ENCODE assay signal across 18 cellular contexts in the genomic region with DNA sequence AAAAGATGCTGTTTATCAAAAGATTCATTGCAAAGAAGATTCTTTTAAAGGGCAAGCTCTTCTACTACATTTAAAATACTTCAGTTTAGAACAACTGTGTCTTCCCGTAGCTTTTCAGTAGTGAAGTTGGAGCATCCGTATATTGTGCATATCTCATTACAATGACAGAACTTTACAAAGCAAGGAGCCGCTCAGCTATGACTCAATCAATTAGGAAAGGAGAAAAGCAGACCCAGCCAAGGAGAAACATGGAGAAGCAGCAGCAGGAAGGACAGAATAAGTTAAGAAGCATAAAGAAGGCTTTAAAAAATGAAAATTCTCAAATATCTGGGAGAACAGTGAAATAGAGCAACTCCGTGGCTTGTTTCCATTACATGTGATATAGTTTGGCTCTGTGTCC.
DNase-seq lines count a peak whose midpoint lies in the region; ATAC-seq and TF ChIP-seq lines count a peak whose summit lies in the region.
"Had no signal": no experiment of that assay in that cellular context is flagged by ENCODE, and none has a peak within 500 bp of the region (broad histone marks: within the 10 kb centered on the region; RNA-seq: fewer than 3 reads in every experiment).

No MANE protein-coding gene starts in this region.

- no peaks in the 10 kb centered on the region for H3K27me3 ChIP-seq in smooth muscle cell (ENCODE audit: low read depth)

- H3K27ac Mint-ChIP-seq in natural killer cell = no peak overlapping the region

- no peak overlapping the region for H3K9ac ChIP-seq in smooth muscle cell (ENCODE audit: low read depth)

- TF ChIP-seq CTCF in smooth muscle cell (IDR thresholded peaks at IDR 0.05; ENCODE audit: borderline replicate concordance, insufficient read depth, poor library complexity, severe bottlenecking) (no peak), natural killer cell (IDR thresholded peaks at IDR 0.05) (no peak)

- H3K27ac ChIP-seq in smooth muscle cell (ENCODE audit: low read depth) = no peak overlapping the region
- H3K27ac ChIP-seq: C4-2B, RWPE1 had no signal

- no peaks in the 10 kb centered on the region for H4K20me1 ChIP-seq in smooth muscle cell (ENCODE audit: low read depth)

- peak overlapping the region; percentile 25 for H2AFZ ChIP-seq in smooth muscle cell (ENCODE audit: low read depth)

- H3K36me3 Mint-ChIP-seq in natural killer cell = no peaks in the 10 kb centered on the region

- ATAC-seq in SK-N-SH treated with all-trans-retinoic acid at 6 μM for 48 hours = peak; percentile 85
- ATAC-seq in GM19397 (IDR thresholded peaks at IDR 0.05; ENCODE audit: unreplicated experiment) = no peak
- ATAC-seq in GM21717 (IDR thresholded peaks at IDR 0.05; ENCODE audit: unreplicated experiment) = no peak
- ATAC-seq in natural killer cell = no peak
- ATAC-seq: K562, PC-3 had no signal

- no peaks in the 10 kb centered on the region for H3K4me1 Mint-ChIP-seq in natural killer cell

- 83% methylated on average over 4 of the region's 4 CpGs for WGBS in smooth muscle cell (ENCODE audit: low lambda C conversion rate)

- DNase-seq in GM03348 (ENCODE audit: low spot score) (peak; percentile 6), fibroblast of peridontal ligament (ENCODE audit: extremely low read depth) (peak; percentile 65), smooth muscle cell (lab: John Stamatoyannopoulos, UW; ENCODE audit: unreplicated experiment) (no peak), natural killer cell (no peak)
- DNase-seq: ACHN, AML-193, NCI-H187, NCI-H2107, NCI-H226, NCI-H524 treated with DMSO at 0.1 percent for 48 hours, PC-3, SIG-M5 had no signal

- intact Hi-C loops in natural killer cell (cut with micrococcal nuclease) = no loop called here

- H3K9me3 Mint-ChIP-seq in natural killer cell = no peaks in the 10 kb centered on the region

- no peak overlapping the region for H3K4me3 ChIP-seq in smooth muscle cell
- H3K4me3 ChIP-seq: K562 had no signal

- H3K27me3 Mint-ChIP-seq in natural killer cell (ENCODE audit: low read depth in 2 of 2) = peaks cover 0 to 7% of the 10 kb centered on the region in 2 donors

- H3K4me3 Mint-ChIP-seq in natural killer cell = no peak overlapping the region

- H3K79me2 ChIP-seq in smooth muscle cell (ENCODE audit: low read depth) = no peaks in the 10 kb centered on the region

- no peaks in the 10 kb centered on the region for H3K9me3 ChIP-seq in smooth muscle cell (replicated peaks; ENCODE audit: low read depth)

- no peaks in the 10 kb centered on the region for H3K36me3 ChIP-seq in smooth muscle cell (ENCODE audit: low read depth)

- peak overlapping the region; percentile 16 for H3K4me2 ChIP-seq in smooth muscle cell

- peaks cover 9% of the 10 kb centered on the region for H3K4me1 ChIP-seq in smooth muscle cell (ENCODE audit: low read depth)

- no peaks in the 10 kb centered on the region for H3F3A ChIP-seq in smooth muscle cell (ENCODE audit: low read depth)

TF ChIP-seq in SK-N-SH treated with all-trans-retinoic acid at 6 μM for 48 hours, 23 proteins besides CTCF, POLR2A, EP300 and RAD21:
- TF ChIP-seq ZNF70 (CRISPR knock-in tag; IDR thresholded peaks at IDR 0.05) (no peak), ZNF565 (CRISPR knock-in tag; conservative IDR thresholded peaks at IDR 0.05; ENCODE audit: low read depth) (no peak), RARB (CRISPR knock-in tag; IDR thresholded peaks at IDR 0.05) (no peak), CSDC2 (CRISPR knock-in tag; IDR thresholded peaks at IDR 0.05) (no peak), TOX (CRISPR knock-in tag; IDR thresholded peaks at IDR 0.05; ENCODE audit: borderline replicate concordance) (no peak), ISL1 (CRISPR knock-in tag; IDR thresholded peaks at IDR 0.05) (no peak), OSR1 (CRISPR knock-in tag; IDR thresholded peaks at IDR 0.05) (no peak)
- TF ChIP-seq, protein P1, sequence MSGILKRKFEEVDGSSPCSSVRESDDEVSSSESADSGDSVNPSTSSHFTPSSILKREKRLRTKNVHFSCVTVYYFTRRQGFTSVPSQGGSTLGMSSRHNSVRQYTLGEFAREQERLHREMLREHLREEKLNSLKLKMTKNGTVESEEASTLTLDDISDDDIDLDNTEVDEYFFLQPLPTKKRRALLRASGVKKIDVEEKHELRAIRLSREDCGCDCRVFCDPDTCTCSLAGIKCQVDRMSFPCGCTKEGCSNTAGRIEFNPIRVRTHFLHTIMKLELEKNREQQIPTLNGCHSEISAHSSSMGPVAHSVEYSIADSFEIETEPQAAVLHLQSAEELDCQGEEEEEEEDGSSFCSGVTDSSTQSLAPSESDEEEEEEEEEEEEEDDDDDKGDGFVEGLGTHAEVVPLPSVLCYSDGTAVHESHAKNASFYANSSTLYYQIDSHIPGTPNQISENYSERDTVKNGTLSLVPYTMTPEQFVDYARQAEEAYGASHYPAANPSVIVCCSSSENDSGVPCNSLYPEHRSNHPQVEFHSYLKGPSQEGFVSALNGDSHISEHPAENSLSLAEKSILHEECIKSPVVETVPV (CRISPR knock-in tag; IDR thresholded peaks at IDR 0.05) = no peak

Comparison
In these comparisons a context has a peak if more than half of its experiments do, and no peak if none do; other contexts are left out.
1. DNase-seq: peak in GM03348 (single experiment) and fibroblast of peridontal ligament (single experiment); none in smooth muscle cell (single experiment) and natural killer cell (single experiment).